Comparison of ENCODE assay signal across 8 cellular contexts in genomic region chr11:112797653-112798293, GRCh38.
DNase-seq lines count a peak whose midpoint lies in the region; ATAC-seq and TF ChIP-seq lines count a peak whose summit lies in the region.
"Had no signal": no experiment of that assay in that cellular context is flagged by ENCODE, and none has a peak within 500 bp of the region (broad histone marks: within the 10 kb centered on the region; RNA-seq: fewer than 3 reads in every experiment).

No MANE protein-coding gene starts in this region.

- no peak overlapping the region for H3K4me3 ChIP-seq in DOHH2 (ENCODE audit: low read length)
- H3K4me3 ChIP-seq in choroid plexus epithelial cell (ENCODE audit: low read depth, low read length), result no peak overlapping the region
- no peak overlapping the region for H3K4me3 ChIP-seq in ascending aorta

- no peaks in the 10 kb centered on the region for H3K79me2 ChIP-seq in DOHH2 (ENCODE audit: control insufficient read depth, low read length)

- intact Hi-C loops in natural killer cell (cut with micrococcal nuclease), result loop anchor here (1.0 kb wide), 2 partner anchors 317 to 492 kb away; no protein-coding TSS in a partner anchor
- intact Hi-C loops in ascending aorta (cut with DNase I), result loop anchor here (10.0 kb wide), 3 partner anchors 317 to 737 kb away; partner anchors contain the start of genes SDHD and TIMM8B

- ATAC-seq in GM21576 (IDR thresholded peaks at IDR 0.05; ENCODE audit: unreplicated experiment) (peak; percentile 56), natural killer cell (peak; percentile 81 to 97 (median 96))
- no peak for ATAC-seq in activated T-helper 17 cell treated with anti-CD3 and anti-CD28 coated beads, Interleukin-2, amount 50 U/mL, for 72 hours (replicated peaks)

- peak overlapping the region in 1 of 2 donors; percentile 37 for H3K27ac Mint-ChIP-seq in natural killer cell
- no peak overlapping the region for H3K27ac Mint-ChIP-seq in activated T-helper 17 cell treated with anti-CD3 and anti-CD28 coated beads, Interleukin-2, amount 50 U/mL, for 72 hours
- H3K27ac Mint-ChIP-seq: T-helper 1 cell treated with Interleukin-12 subunit alpha and Interleukin-12 subunit beta and Interleukin-4 antibody, amounts not matched to agents 30 μg/mL and 1 μg/mL, for 36 hours had no signal

- H3K27ac ChIP-seq in DOHH2 (ENCODE audit: low read depth, low read length) (no peak overlapping the region), ascending aorta (no peak overlapping the region)

- no peaks in the 10 kb centered on the region for H3K9me3 Mint-ChIP-seq in natural killer cell
- H3K9me3 Mint-ChIP-seq in activated T-helper 17 cell treated with anti-CD3 and anti-CD28 coated beads, Interleukin-2, amount 50 U/mL, for 72 hours, result no peaks in the 10 kb centered on the region
- H3K9me3 Mint-ChIP-seq: T-helper 1 cell treated with Interleukin-12 subunit alpha and Interleukin-12 subunit beta and Interleukin-4 antibody, amounts not matched to agents 30 μg/mL and 1 μg/mL, for 36 hours had no signal

- H3K4me2 ChIP-seq in DOHH2 (ENCODE audit: low read length), result no peak overlapping the region

- H3K4me1 Mint-ChIP-seq in natural killer cell, result peaks cover 7 to 12% of the 10 kb centered on the region in 2 donors
- H3K4me1 Mint-ChIP-seq in activated T-helper 17 cell treated with anti-CD3 and anti-CD28 coated beads, Interleukin-2, amount 50 U/mL, for 72 hours, result peaks cover 5% of the 10 kb centered on the region

- no peaks in the 10 kb centered on the region for H4K20me1 ChIP-seq in DOHH2 (ENCODE audit: control insufficient read depth, insufficient read depth, low read depth, low read length)

- peak overlapping the region; percentile 73 for H3K4me3 Mint-ChIP-seq in natural killer cell
- no peak overlapping the region for H3K4me3 Mint-ChIP-seq in activated T-helper 17 cell treated with anti-CD3 and anti-CD28 coated beads, Interleukin-2, amount 50 U/mL, for 72 hours
- H3K4me3 Mint-ChIP-seq: T-helper 1 cell treated with Interleukin-12 subunit alpha and Interleukin-12 subunit beta and Interleukin-4 antibody, amounts not matched to agents 30 μg/mL and 1 μg/mL, for 36 hours had no signal

- no peaks in the 10 kb centered on the region for H3K36me3 ChIP-seq in DOHH2 (ENCODE audit: control insufficient read depth, low read length)
- H3K36me3 ChIP-seq in ascending aorta, result no peaks in the 10 kb centered on the region

- no peaks in the 10 kb centered on the region for H3K4me1 ChIP-seq in DOHH2 (ENCODE audit: control insufficient read depth, low read length)
- H3K4me1 ChIP-seq in ascending aorta, result peaks cover 4 to 17% of the 10 kb centered on the region in 2 donors

- no peaks in the 10 kb centered on the region for H3K27me3 ChIP-seq in DOHH2 (ENCODE audit: control insufficient read depth, low read length)
- H3K27me3 ChIP-seq in ascending aorta, result no peaks in the 10 kb centered on the region

- no peaks in the 10 kb centered on the region for H3K9me2 ChIP-seq in DOHH2 (replicated peaks; ENCODE audit: control insufficient read depth, low read length)

- DNase-seq in NCI-H460 (ENCODE audit: extremely low read depth, low read depth), result peak; percentile 6
- peak; percentile 64 for DNase-seq in choroid plexus epithelial cell (ENCODE audit: low read depth)
- DNase-seq in natural killer cell, result peak; percentile 61
- DNase-seq in ascending aorta (ENCODE audit: low spot score in 2 of 2), result no peak

- H3K27me3 Mint-ChIP-seq in natural killer cell (ENCODE audit: low read depth in 2 of 2), result peaks cover 0 to 10% of the 10 kb centered on the region in 2 donors
- H3K27me3 Mint-ChIP-seq in activated T-helper 17 cell treated with anti-CD3 and anti-CD28 coated beads, Interleukin-2, amount 50 U/mL, for 72 hours, result peaks cover 14% of the 10 kb centered on the region

- no peaks in the 10 kb centered on the region for H3F3A ChIP-seq in DOHH2 (ENCODE audit: control insufficient read depth, insufficient read depth)

- H3K36me3 Mint-ChIP-seq in natural killer cell, result no peaks in the 10 kb centered on the region
- no peaks in the 10 kb centered on the region for H3K36me3 Mint-ChIP-seq in activated T-helper 17 cell treated with anti-CD3 and anti-CD28 coated beads, Interleukin-2, amount 50 U/mL, for 72 hours (ENCODE audit: low read depth)

- TF ChIP-seq CTCF in DOHH2 (IDR thresholded peaks at IDR 0.05; ENCODE audit: low read depth, low read length, poor library complexity, severe bottlenecking) (peak; percentile 53), choroid plexus epithelial cell (conservative IDR thresholded peaks at IDR 0.05; ENCODE audit: low read depth, low read length) (peak; percentile 64), natural killer cell (IDR thresholded peaks at IDR 0.05) (peak; percentile 80), ascending aorta (IDR thresholded peaks at IDR 0.05) (peak in 1 of 3 experiments; percentile 18)

- H3K9me3 ChIP-seq in DOHH2 (ENCODE audit: control insufficient read depth, insufficient read depth, low read length) (no peaks in the 10 kb centered on the region), ascending aorta (no peaks in the 10 kb centered on the region)

Comparison
In these comparisons a context has a peak if more than half of its experiments do, and no peak if none do; other contexts are left out.
1. DNase-seq: peak in NCI-H460 (single experiment), choroid plexus epithelial cell (single experiment) and natural killer cell (single experiment); none in ascending aorta (0 of 2).